20 cellular contexts compared by ENCODE assay signal in the genomic region with DNA sequence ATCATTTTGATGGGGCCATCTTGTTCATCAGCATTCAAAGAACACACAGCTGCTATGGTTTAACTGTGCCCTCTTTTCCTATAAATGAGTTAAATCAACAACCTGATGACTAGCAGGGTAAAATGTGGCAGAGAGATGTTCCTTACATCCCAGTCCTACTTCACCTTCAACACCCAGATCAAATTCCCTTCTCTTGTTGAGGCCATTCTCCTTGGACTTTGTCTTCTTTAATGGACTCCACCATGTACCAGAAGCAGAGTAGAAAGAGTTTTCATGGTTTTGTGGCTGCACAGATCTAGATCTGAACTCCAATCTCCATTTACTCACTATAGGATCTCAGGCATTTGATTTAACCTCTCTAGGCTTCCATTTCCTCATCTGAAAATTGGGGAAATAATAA. TPM values are rescaled to one million over a fixed set of nuclear protein-coding genes. Genes with fewer than 3 reads are reported as not detected.
"Had no signal": no experiment of that assay in that cellular context is flagged by ENCODE, and none has a peak within 500 bp of the region (broad histone marks: within the 10 kb centered on the region; RNA-seq: fewer than 3 reads in every experiment).

No MANE protein-coding gene starts in this region.

- H3K27ac ChIP-seq: coronary artery, right atrium auricular region, tibial artery had no signal

- DNase-seq: caudate nucleus; effector CD8-positive, alpha-beta T cell; foreskin melanocyte; head of caudate nucleus; hippocampal formation; kidney glomerular epithelial cell; mammary epithelial cell; stimulated activated CD4-positive, alpha-beta T cell treated with anti-CD3 and anti-CD28 coated beads, Interleukin-2, amount 100 ng/mL, for 48 hours; stimulated activated naive CD8-positive, alpha-beta T cell treated with anti-CD3 and anti-CD28 coated beads, Interleukin-15, Interleukin-2, amounts not matched to agents 100 U/mL and 50 U/mL, for 24 hours; tibial artery; upper lobe of right lung had no signal

- ATAC-seq: natural killer cell treated with Interleukin-12 subunit alpha and Interleukin-12 subunit beta and Interleukin-15 and Interleukin-18, amount 100 ng/mL, for 72 hours; stimulated activated naive CD8-positive, alpha-beta T cell treated with anti-CD3 and anti-CD28 coated beads, Interleukin-15, Interleukin-2, amounts not matched to agents 100 U/mL and 50 U/mL, for 24 hours had no signal

- H3K36me3 ChIP-seq: right atrium auricular region, tibial artery, upper lobe of right lung had no signal

- H3K4me1 ChIP-seq: right atrium auricular region, tibial artery, upper lobe of right lung had no signal

- H3K27me3 ChIP-seq: right atrium auricular region, tibial artery, upper lobe of right lung had no signal

- H3K9me3 ChIP-seq: right atrium auricular region, tibial artery, upper lobe of right lung had no signal

- H3K4me3 ChIP-seq: coronary artery, right atrium auricular region, smooth muscle cell, tibial artery, upper lobe of right lung had no signal

RNA-seq across cellular contexts. Expression of a gene that starts 6.4 kb away (rescaled TPM):
- total RNA-seq: dermis microvascular lymphatic vessel endothelial cell; lower leg skin; mammary epithelial cell; mucosa of gallbladder; natural killer cell treated with Interleukin-12 subunit alpha and Interleukin-12 subunit beta and Interleukin-15 and Interleukin-18, amount 100 ng/mL, for 72 hours; omental fat pad; pulmonary artery endothelial cell; right atrium auricular region; smooth muscle cell; upper lobe of right lung had no signal
